23 cellular contexts compared by ENCODE assay signal in genomic region chr3:10350324-10350985, GRCh38. TPM values are rescaled to one million over a fixed set of nuclear protein-coding genes. Genes with fewer than 3 reads are reported as not detected.
A peak's percentile ranks its signal among the peaks of the same experiment; 100 is the strongest.
DNase-seq lines count a peak whose midpoint lies in the region; ATAC-seq and TF ChIP-seq lines count a peak whose summit lies in the region.
"Had no signal": no experiment of that assay in that cellular context is flagged by ENCODE, and none has a peak within 500 bp of the region (broad histone marks: within the 10 kb centered on the region; RNA-seq: fewer than 3 reads in every experiment).

No MANE protein-coding gene starts in this region.

- no peak overlapping the region for H2AFZ ChIP-seq in IMR-90 (replicated peaks; ENCODE audit: low read length, poor library complexity)

- no peak overlapping the region for H3K4me2 ChIP-seq in IMR-90 (ENCODE audit: low read depth, low read length)
- H3K4me2 ChIP-seq: A549 had no signal

- no peak overlapping the region for H2BK5ac ChIP-seq in IMR-90 (ENCODE audit: low read depth, low read length, poor library complexity, severe bottlenecking)

- H2BK20ac ChIP-seq in IMR-90 (ENCODE audit: low read depth, low read length) = no peak overlapping the region; the same call in 1 of the 2 replicates

- dilution Hi-C loops in IMR-90 (cut with HindIII; ENCODE audit: low sequenced_read_pairs, unreplicated experiment) = no loop called here

- peaks cover 42% of the 10 kb centered on the region for H3K4me1 Mint-ChIP-seq in endothelial cell (ENCODE audit: unreplicated experiment)

- no peak for ATAC-seq in IMR-90 (ENCODE audit: low read depth)
- ATAC-seq: GM12878 had no signal

- no peak for TF ChIP-seq POLR2A in IMR-90 (IDR thresholded peaks at IDR 0.05; ENCODE audit: low read depth, low read length)
- TF ChIP-seq POLR2A in spleen (IDR thresholded peaks at IDR 0.05) = no peak

- H2BK15ac ChIP-seq in IMR-90 (ENCODE audit: low read depth, low read length) = no peak overlapping the region; the same call in 2 of the 3 replicates

- intact Hi-C loops in IMR-90 (cut with micrococcal nuclease) = no loop called here
- intact Hi-C loops in spleen (cut with DNase I; ENCODE audit: low total_unique reads) = no loop called here

- H3K4me1 ChIP-seq in IMR-90 (ENCODE audit: control insufficient read depth, insufficient read depth, low read length) (peaks cover 28% of the 10 kb centered on the region), spleen (peaks cover 0 to 10% (median 7%) of the 10 kb centered on the region in 6 donors)

- H3K4me3 Mint-ChIP-seq in endothelial cell (ENCODE audit: unreplicated experiment) = no peak overlapping the region
- H3K4me3 Mint-ChIP-seq: B cell; CD4-positive, CD25-positive, alpha-beta regulatory T cell; H9; IgD-negative memory B cell had no signal

- H3K27me3 ChIP-seq in IMR-90 (ENCODE audit: control insufficient read depth, insufficient read depth, low read length) (no peaks in the 10 kb centered on the region), spleen (replicated peaks in 1 of 7) (peaks cover 0 to 3% (median 0%) of the 10 kb centered on the region in 7 donors)

- H3K9me3 ChIP-seq in IMR-90 (ENCODE audit: control insufficient read depth, insufficient read depth, low read length) = no peaks in the 10 kb centered on the region
- H3K9me3 ChIP-seq in spleen = no peaks in the 10 kb centered on the region
- H3K9me3 ChIP-seq: A549 had no signal

- WGBS in IMR-90 (ENCODE audit: extremely low coverage in 2 of 2, insufficient read length in 1 of 2), 2 experiments = 86% methylated on average over 13 of the region's 22 CpGs; no CpG with 5 or more reads in 1 of the 2 experiments
- WGBS in spleen, 5 donors = 78 to 95% (median 90%) methylated on average over 11 to 22 of the region's 22 CpGs

- H3K23ac ChIP-seq in IMR-90 (ENCODE audit: low read depth, low read length) = no peak overlapping the region

- H3K18ac ChIP-seq in IMR-90 (ENCODE audit: low read depth, low read length) = no peak overlapping the region

- H2AK5ac ChIP-seq in IMR-90 (ENCODE audit: low read depth, low read length) = peak overlapping the region; percentile 57; the same call in 1 of the 2 replicates

- TF ChIP-seq RAD21 in IMR-90 (IDR thresholded peaks at IDR 0.05; ENCODE audit: low read length) = no peak

- no peak overlapping the region for H3K9ac ChIP-seq in IMR-90 (ENCODE audit: low read depth, low read length)

- no peak overlapping the region for H4K8ac ChIP-seq in IMR-90 (ENCODE audit: low read depth in 2 of 2, low read length in 2 of 2)

- peak; percentile 22 for DNase-seq in EH (ENCODE audit: low read depth)
- no peak for DNase-seq in IMR-90
- no peak for DNase-seq in endothelial cell (ENCODE audit: low spot score)
- DNase-seq in spleen = peak; percentile 55
- DNase-seq in anterior cingulate cortex (lab: John Stamatoyannopoulos, UW) = no peak
- no peak for DNase-seq in NCI-H1417 treated with DMSO at 0.1 percent for 48 hours (lab: John Stamatoyannopoulos, UW)
- DNase-seq in glomerular visceral epithelial cell (ENCODE audit: extremely low spot score) = no peak
- DNase-seq: CD4-positive, CD25-positive, alpha-beta regulatory T cell; DMS79; MV-4-11; NCI-H1105 treated with DMSO at 0.1 percent for 48 hours; NCI-H1694; NCI-H446; NCI-H526 treated with DMSO at 0.1 percent for 48 hours; SHP77; SW 1271 had no signal

- H4K5ac ChIP-seq in IMR-90 (ENCODE audit: low read depth, low read length) = no peak overlapping the region

- peaks cover 23% of the 10 kb centered on the region for H3K27me3 Mint-ChIP-seq in endothelial cell (ENCODE audit: unreplicated experiment)
- H3K27me3 Mint-ChIP-seq: B cell; CD4-positive, CD25-positive, alpha-beta regulatory T cell had no signal

- BruUV-seq in IMR-90 (replicated peaks; lab: Mats Ljungman, UMichigan) = no TSS peak

- H4K91ac ChIP-seq in IMR-90 (ENCODE audit: insufficient read depth, low read depth, low read length) = no peak overlapping the region

- no peaks in the 10 kb centered on the region for H3K9me3 Mint-ChIP-seq in endothelial cell (ENCODE audit: unreplicated experiment)
- H3K9me3 Mint-ChIP-seq: CD4-positive, CD25-positive, alpha-beta regulatory T cell; H9; IgD-negative memory B cell had no signal

- H3K4me3 ChIP-seq in IMR-90 (ENCODE audit: insufficient read depth, low read depth, low read length) (no peak overlapping the region), spleen (no peak overlapping the region)
- H3K4me3 ChIP-seq: A549, GM12878, SK-N-MC had no signal

- no peak overlapping the region for H2BK120ac ChIP-seq in IMR-90 (ENCODE audit: low read depth, low read length)

- H3K27ac ChIP-seq in IMR-90 (ENCODE audit: insufficient read depth, low read length) (no peak overlapping the region), spleen (no peak overlapping the region)
- H3K27ac ChIP-seq: A549, SK-N-MC had no signal

- H4K20me1 ChIP-seq in IMR-90 (ENCODE audit: insufficient read depth, low read length) = no peaks in the 10 kb centered on the region

- in situ Hi-C loops in IMR-90 (cut with MboI; ENCODE audit: low sequenced_read_pairs) = no loop called here

- H3K4ac ChIP-seq in IMR-90 (ENCODE audit: low read depth, low read length) = no peak overlapping the region; the same call in 1 of the 2 replicates

- H3K36me3 Mint-ChIP-seq in endothelial cell (ENCODE audit: low read depth, unreplicated experiment) = no peaks in the 10 kb centered on the region
- H3K36me3 Mint-ChIP-seq: CD4-positive, CD25-positive, alpha-beta regulatory T cell; IgD-negative memory B cell had no signal

- TF ChIP-seq CTCF in IMR-90 (conservative IDR thresholded peaks at IDR 0.05; ENCODE audit: low read depth, low read length) = no peak
- TF ChIP-seq CTCF in endothelial cell (IDR thresholded peaks at IDR 0.05; ENCODE audit: unreplicated experiment) = no peak
- TF ChIP-seq CTCF in spleen (IDR thresholded peaks at IDR 0.05 in 8 of 11, conservative IDR thresholded peaks at IDR 0.05 in 3 of 11) = no peak

- H3K27ac Mint-ChIP-seq in endothelial cell (ENCODE audit: unreplicated experiment) = peak overlapping the region; percentile 22
- H3K27ac Mint-ChIP-seq: B cell; CD4-positive, CD25-positive, alpha-beta regulatory T cell; H9; IgD-negative memory B cell had no signal

- CTCF ChIA-PET in IMR-90 (lab: Yijun Ruan, JAX) = no interaction called here

- POLR2A ChIA-PET in IMR-90 (lab: Charles Lee; ENCODE audit: unreplicated experiment) = no interaction called here

- H3K79me1 ChIP-seq in IMR-90 (ENCODE audit: low read depth in 1 of 2, low read length in 2 of 2) = no peaks in the 10 kb centered on the region

- H3K56ac ChIP-seq in IMR-90 (ENCODE audit: extremely low read depth, insufficient read depth, low read length) = no peak overlapping the region

- peaks cover 24% of the 10 kb centered on the region for H3K9me1 ChIP-seq in IMR-90 (ENCODE audit: insufficient read depth, low read length)

- no peak overlapping the region for H2AK9ac ChIP-seq in IMR-90 (replicated peaks; ENCODE audit: low read depth, low read length, poor library complexity)

- H3K36me3 ChIP-seq in IMR-90 (ENCODE audit: control insufficient read depth, insufficient read depth, low read length) (no peaks in the 10 kb centered on the region), spleen (no peaks in the 10 kb centered on the region)

- no peak overlapping the region for H3K14ac ChIP-seq in IMR-90 (replicated peaks; ENCODE audit: low read depth, low read length)

TF ChIP-seq in IMR-90, 13 proteins besides CTCF, POLR2A, EP300 and RAD21:
- TF ChIP-seq CHD1 (IDR thresholded peaks at IDR 0.05; ENCODE audit: low read depth, low read length) = no peak
- TF ChIP-seq MAFK (IDR thresholded peaks at IDR 0.05; ENCODE audit: low read depth, low read length) = no peak
- TF ChIP-seq BHLHE40 (IDR thresholded peaks at IDR 0.05; ENCODE audit: low read depth, low read length) = no peak
- no peak for TF ChIP-seq MAZ (IDR thresholded peaks at IDR 0.05; ENCODE audit: borderline replicate concordance, low read depth, low read length)
- no peak for TF ChIP-seq USF2 (IDR thresholded peaks at IDR 0.05; ENCODE audit: low read depth, low read length)
- TF ChIP-seq FOS (IDR thresholded peaks at IDR 0.05; ENCODE audit: low read depth, low read length) = no peak

RNA-seq across cellular contexts. Expression of gene SEC13, which starts 29.5 kb away (rescaled TPM):
- 443 and 475 TPM in 2 replicates for total RNA-seq in IMR-90 (2012; rRNA removed)
- 364 and 377 TPM in 2 replicates for polyA plus RNA-seq in IMR-90 (2012; rRNA removed)
- polyA plus RNA-seq in IMR-90 (2012; cell fraction: cytosol; rRNA removed) = 372 and 417 TPM in 2 replicates
- polyA plus RNA-seq in IMR-90 (2012; cell fraction: nucleus; rRNA removed; ENCODE audit: low replicate concordance) = 300 and 409 TPM in 2 replicates
- 367 TPM for total RNA-seq in endothelial cell (ENCODE audit: unreplicated experiment)
- 100 to 1,000 TPM in 1 of 7 donors, 10 to 100 TPM in 6; 61.6 to 115 (median 71.2) TPM for total RNA-seq in spleen
- polyA plus RNA-seq in spleen = 10 to 100 TPM; 52.1 to 78.7 (median 68.0) TPM

RNA-seq across cellular contexts. Expression of gene GHRL, which starts 57.7 kb away (rescaled TPM):
- not detected in 2 replicates for total RNA-seq in IMR-90 (2012; rRNA removed)
- 0.27 TPM in 1 of 2 replicates, not detected in the other for polyA plus RNA-seq in IMR-90 (2012; rRNA removed)
- not detected in 2 replicates for polyA plus RNA-seq in IMR-90 (2012; cell fraction: cytosol; rRNA removed)
- 0.11 and 0.62 TPM in 2 replicates for polyA plus RNA-seq in IMR-90 (2012; cell fraction: nucleus; rRNA removed; ENCODE audit: low replicate concordance)
- 0.62 TPM for total RNA-seq in endothelial cell (ENCODE audit: unreplicated experiment)
- 1 to 10 TPM; 1.1 to 8.0 (median 3.8) TPM for total RNA-seq in spleen
- polyA plus RNA-seq in spleen = 1 to 10 TPM; 3.6 to 6.6 (median 5.0) TPM
- total RNA-seq: M059J had no signal
- polyA plus RNA-seq: A549 had no signal

Comparison
In these comparisons a context has a peak if more than half of its experiments do, and no peak if none do; other contexts are left out.
1. DNase-seq: peak in EH (single experiment) and spleen (single experiment); none in IMR-90 (single experiment), endothelial cell (single experiment), anterior cingulate cortex (0 of 58), NCI-H1417 treated with DMSO at 0.1 percent for 48 hours (single experiment) and glomerular visceral epithelial cell (single experiment).